ENCODE assay signal across 8 cellular contexts in the genomic region with DNA sequence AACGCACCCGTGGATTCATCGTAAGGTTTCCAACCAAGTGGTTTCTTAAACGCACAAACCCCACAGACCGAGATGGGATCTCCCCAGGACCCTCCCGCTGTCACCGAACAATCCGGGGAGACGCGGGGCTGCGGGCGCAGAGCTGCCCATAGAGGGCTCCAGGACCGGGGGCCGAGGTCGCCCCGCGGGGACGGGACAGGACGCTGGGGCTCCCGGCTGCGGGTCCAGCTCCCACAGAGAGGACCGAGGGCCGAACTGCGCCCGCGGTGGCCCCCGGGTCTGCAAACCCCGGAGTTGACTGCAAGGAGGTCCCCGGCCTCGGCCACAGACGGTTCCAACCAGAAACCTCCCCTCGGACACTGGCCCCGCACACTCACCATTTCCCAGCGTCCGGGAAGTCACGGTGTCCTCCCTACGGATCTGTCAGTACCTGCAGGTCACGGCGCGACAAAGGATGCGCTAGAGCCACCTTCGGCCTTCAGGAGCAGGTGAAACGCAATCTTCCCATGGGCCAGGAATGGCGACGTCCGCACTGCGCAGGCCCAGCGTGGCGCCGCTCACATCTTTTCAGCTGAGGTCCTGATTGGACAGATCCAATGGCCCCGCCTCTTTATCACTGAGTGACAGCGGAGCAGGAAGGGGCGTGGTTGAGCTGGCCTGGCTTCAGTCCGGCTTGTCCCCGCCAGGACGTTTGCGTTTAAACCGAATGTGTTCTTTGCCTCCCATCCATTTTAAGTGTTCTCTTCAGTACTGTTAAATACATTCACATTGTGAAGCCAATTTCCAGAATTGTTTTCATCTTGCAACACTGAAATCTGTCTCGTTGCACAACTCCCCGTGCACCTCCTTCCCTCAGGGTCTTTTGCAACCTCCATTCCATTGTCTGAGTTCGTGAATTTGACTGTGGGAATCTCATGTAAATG. TPM values are rescaled to one million over a fixed set of nuclear protein-coding genes. Genes with fewer than 3 reads are reported as not detected.
DNase-seq lines count a peak whose midpoint lies in the region; ATAC-seq and TF ChIP-seq lines count a peak whose summit lies in the region.

ZNF14 (minus strand) TSS at position 534 of the 923 bp plus-strand sequence; CDS start at position 380, 154 bp downstream.

- no peaks in the 10 kb centered on the region; the same call in 1 of the 2 replicates for H3K9me3 ChIP-seq in BE2C

- DNase-seq in BE2C: peak; percentile 96
- DNase-seq in NCI-H510A (lab: John Stamatoyannopoulos, UW): peak; percentile 88
- DNase-seq in activated CD4-positive, alpha-beta T cell treated with anti-CD3 and anti-CD28 coated beads, Interleukin-2, amount 10 ng/mL, durations not matched to agents 7 days and 5 days: peak; percentile 93
- peak; percentile 76 for DNase-seq in left lobe of liver (ENCODE audit: low spot score)
- DNase-seq in stimulated activated CD4-positive, alpha-beta T cell treated with anti-CD3 and anti-CD28 coated beads, Interleukin-2, amount 100 ng/mL, for 24 hours: peak; percentile 93

- ATAC-seq in HG03378 (IDR thresholded peaks at IDR 0.05; ENCODE audit: unreplicated experiment): peak; percentile 99
- peak; percentile 95 for ATAC-seq in left lobe of liver

- H3K4me3 Mint-ChIP-seq in activated CD4-positive, alpha-beta T cell treated with anti-CD3 and anti-CD28 coated beads, Interleukin-2, amount 10 ng/mL, durations not matched to agents 7 days and 5 days: peak within 1 kb of the TSS; percentile 97
- H3K4me3 Mint-ChIP-seq in dendritic cell treated with granulocyte-macrophage colony-stimulating factor and Interleukin-4, amounts not matched to agents 40 ng/mL and 50 ng/mL, for 4 days: peak within 1 kb of the TSS; percentile 93

- H3K36me3 ChIP-seq in BE2C: peaks cover 3% of the 10 kb centered on the region; the same call in 1 of the 2 replicates

- no peaks in the 10 kb centered on the region for H3K27me3 ChIP-seq in BE2C

- H3K9me3 Mint-ChIP-seq in activated CD4-positive, alpha-beta T cell treated with anti-CD3 and anti-CD28 coated beads, Interleukin-2, amount 10 ng/mL, durations not matched to agents 7 days and 5 days: peaks cover 21% of the 10 kb centered on the region
- peaks cover 59% of the 10 kb centered on the region for H3K9me3 Mint-ChIP-seq in dendritic cell treated with granulocyte-macrophage colony-stimulating factor and Interleukin-4, amounts not matched to agents 40 ng/mL and 50 ng/mL, for 4 days

- TF ChIP-seq CTCF in BE2C (IDR thresholded peaks at IDR 0.05; ENCODE audit: low read depth, low read length): no peak; the same call in 1 of the 2 replicates

- peaks cover 52% of the 10 kb centered on the region for H3K36me3 Mint-ChIP-seq in activated CD4-positive, alpha-beta T cell treated with anti-CD3 and anti-CD28 coated beads, Interleukin-2, amount 10 ng/mL, durations not matched to agents 7 days and 5 days (ENCODE audit: low read depth)
- H3K36me3 Mint-ChIP-seq in dendritic cell treated with granulocyte-macrophage colony-stimulating factor and Interleukin-4, amounts not matched to agents 40 ng/mL and 50 ng/mL, for 4 days (ENCODE audit: low read depth): peaks cover 56% of the 10 kb centered on the region

- POLR2A ChIA-PET in activated CD4-positive, alpha-beta T cell treated with anti-CD3 and anti-CD28 coated beads, Interleukin-2, amount 10 ng/mL, durations not matched to agents 7 days and 5 days (lab: Charles Lee): interaction anchor here (0.6 to 1.1 kb wide), 5 partner anchors 35 to 1043 kb away, joined by 3 to 5 read pairs (median 3); partner anchors contain the start of genes ZNF101, ZNF506 and ZNF66

- H3K4me1 Mint-ChIP-seq in activated CD4-positive, alpha-beta T cell treated with anti-CD3 and anti-CD28 coated beads, Interleukin-2, amount 10 ng/mL, durations not matched to agents 7 days and 5 days: peaks cover 22% of the 10 kb centered on the region
- H3K4me1 Mint-ChIP-seq in dendritic cell treated with granulocyte-macrophage colony-stimulating factor and Interleukin-4, amounts not matched to agents 40 ng/mL and 50 ng/mL, for 4 days (ENCODE audit: low read depth): peaks cover 15% of the 10 kb centered on the region

- H3K27me3 Mint-ChIP-seq in activated CD4-positive, alpha-beta T cell treated with anti-CD3 and anti-CD28 coated beads, Interleukin-2, amount 10 ng/mL, durations not matched to agents 7 days and 5 days: no peaks in the 10 kb centered on the region
- peaks cover 5% of the 10 kb centered on the region for H3K27me3 Mint-ChIP-seq in dendritic cell treated with granulocyte-macrophage colony-stimulating factor and Interleukin-4, amounts not matched to agents 40 ng/mL and 50 ng/mL, for 4 days

- peak within 1 kb of the TSS; percentile 94 for H3K4me3 ChIP-seq in BE2C (ENCODE audit: low read depth, low read length)

- intact Hi-C loops in dendritic cell treated with granulocyte-macrophage colony-stimulating factor and Interleukin-4, amounts not matched to agents 40 ng/mL and 50 ng/mL, for 4 days (cut with micrococcal nuclease): loop anchor here (1.0 to 5.0 kb wide), 2 partner anchors 43 to 56 kb away; no protein-coding TSS in a partner anchor

- H3K27ac Mint-ChIP-seq in activated CD4-positive, alpha-beta T cell treated with anti-CD3 and anti-CD28 coated beads, Interleukin-2, amount 10 ng/mL, durations not matched to agents 7 days and 5 days: peak within 1 kb of the TSS; percentile 95
- peak within 1 kb of the TSS; percentile 83 for H3K27ac Mint-ChIP-seq in dendritic cell treated with granulocyte-macrophage colony-stimulating factor and Interleukin-4, amounts not matched to agents 40 ng/mL and 50 ng/mL, for 4 days

- TF ChIP-seq POLR2A in GM19099 (IDR thresholded peaks at IDR 0.05; ENCODE audit: extremely low read depth, insufficient read length, low read depth): peak; percentile 85

- no peaks in the 10 kb centered on the region for H3K4me1 ChIP-seq in BE2C

- CTCF ChIA-PET in activated CD4-positive, alpha-beta T cell treated with anti-CD3 and anti-CD28 coated beads, Interleukin-2, amount 10 ng/mL, durations not matched to agents 7 days and 5 days (lab: Charles Lee): interaction anchor here (1.0 to 1.8 kb wide), 6 partner anchors 13 to 201 kb away, joined by 3 to 5 read pairs (median 4); no protein-coding TSS in a partner anchor

RNA-seq across cellular contexts. Expression of gene ZNF14, which starts in this region (rescaled TPM):
- polyA plus RNA-seq in BE2C (2012; ENCODE audit: insufficient read depth, insufficient read length, low read depth): 5.4 TPM
- total RNA-seq in activated CD4-positive, alpha-beta T cell treated with anti-CD3 and anti-CD28 coated beads, Interleukin-2, amount 10 ng/mL, durations not matched to agents 7 days and 5 days: 1 to 10 TPM; 7.9 to 8.9 TPM
- total RNA-seq in left lobe of liver: 0.40 TPM

Comparison
In these comparisons a context has a peak if more than half of its experiments do, and no peak if none do; other contexts are left out.
1. Peak in every context shown above with its lines: DNase-seq, ATAC-seq and H3K4me3 ChIP-seq.
2. Peak in DNase-seq and ATAC-seq in left lobe of liver; RNA of the gene not detected or under 1 TPM.